In the genomic region with DNA sequence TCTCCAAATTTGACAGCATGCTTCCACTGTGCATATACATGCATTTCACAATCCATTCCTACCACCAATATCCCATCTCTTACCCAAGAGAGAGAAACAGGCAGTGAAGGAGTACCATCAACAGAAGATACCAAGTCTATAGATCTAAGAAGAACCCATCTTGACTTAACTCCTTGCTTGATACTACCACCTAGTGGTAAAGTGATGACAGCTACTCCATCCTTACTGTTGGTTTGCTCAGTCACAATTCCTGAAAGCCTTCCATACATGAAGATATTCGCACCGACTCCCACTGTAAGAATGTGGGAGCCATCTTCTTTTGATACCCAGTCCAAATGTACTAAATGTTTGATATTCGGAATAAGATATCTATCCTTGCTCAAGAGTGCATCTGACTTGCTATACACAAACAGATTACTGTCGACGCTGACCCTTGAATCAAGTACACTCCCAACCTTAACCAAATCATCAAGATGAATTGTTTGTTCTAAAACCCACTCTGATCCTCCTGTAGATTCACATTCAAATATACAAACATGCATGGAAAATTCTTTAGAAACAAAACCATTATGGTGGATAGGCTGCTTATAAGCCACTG, we compare ENCODE assay signal across 9 cellular contexts.
DNase-seq lines count a peak whose midpoint lies in the region; ATAC-seq and TF ChIP-seq lines count a peak whose summit lies in the region.
"Had no signal": no experiment of that assay in that cellular context is flagged by ENCODE, and none has a peak within 500 bp of the region (broad histone marks: within the 10 kb centered on the region; RNA-seq: fewer than 3 reads in every experiment).

No MANE protein-coding gene starts in this region.

- H3K4me1 ChIP-seq in RWPE2 (ENCODE audit: insufficient read depth, poor library complexity, severe bottlenecking) = peaks cover 10% of the 10 kb centered on the region

- no peak overlapping the region for H3K4me3 ChIP-seq in RWPE2 (ENCODE audit: severe bottlenecking)
- H3K4me3 ChIP-seq: thoracic aorta had no signal

- H3K9me3 ChIP-seq in RWPE2 (ENCODE audit: severe bottlenecking) = no peaks in the 10 kb centered on the region
- H3K9me3 ChIP-seq: thoracic aorta had no signal

- TF ChIP-seq CTCF in RWPE2 (IDR thresholded peaks at IDR 0.05; ENCODE audit: poor library complexity, severe bottlenecking) = peak; percentile 94

- no peaks in the 10 kb centered on the region for H3K27me3 ChIP-seq in RWPE2 (ENCODE audit: insufficient read depth, poor library complexity, severe bottlenecking)

- no peaks in the 10 kb centered on the region; the same call in 1 of the 2 replicates for H3K36me3 ChIP-seq in RWPE2 (ENCODE audit: low read depth)
- H3K36me3 ChIP-seq: thoracic aorta had no signal

- DNase-seq in COLO829 (ENCODE audit: low spot score) (peak; percentile 13), RWPE2 (ENCODE audit: low spot score) (no peak), hepatic stellate cell (ENCODE audit: low spot score) (peak; percentile 36), anterior cingulate cortex (lab: John Stamatoyannopoulos, UW) (no peak)

- no peak overlapping the region for H3K27ac ChIP-seq in RWPE2 (ENCODE audit: poor library complexity, severe bottlenecking)
- H3K27ac ChIP-seq: thoracic aorta had no signal

- peak; percentile 65 for ATAC-seq in HG03521 (IDR thresholded peaks at IDR 0.05; ENCODE audit: unreplicated experiment)
- peak; percentile 85 for ATAC-seq in RWPE2 (ENCODE audit: low read depth)
- ATAC-seq in GM19023 (IDR thresholded peaks at IDR 0.05; ENCODE audit: unreplicated experiment) = no peak
- ATAC-seq in GM21717 (IDR thresholded peaks at IDR 0.05; ENCODE audit: unreplicated experiment) = no peak
- ATAC-seq in HG03039 (IDR thresholded peaks at IDR 0.05; ENCODE audit: unreplicated experiment) = no peak

Comparison
In these comparisons a context has a peak if more than half of its experiments do, and no peak if none do; other contexts are left out.
1. DNase-seq: peak in COLO829 (single experiment) and hepatic stellate cell (single experiment); none in RWPE2 (single experiment) and anterior cingulate cortex (0 of 58).
2. ATAC-seq: peak in HG03521 (single experiment) and RWPE2 (single experiment); none in GM19023 (single experiment), GM21717 (single experiment) and HG03039 (single experiment).